ENCODE assay signal across 8 cellular contexts in genomic region chr1:19582318-19582717, GRCh38.
DNase-seq lines count a peak whose midpoint lies in the region; ATAC-seq and TF ChIP-seq lines count a peak whose summit lies in the region.

No MANE protein-coding gene starts in this region.

- H3K4me1 ChIP-seq in suprapubic skin, result no peaks in the 10 kb centered on the region

- no peak overlapping the region for H3K4me3 Mint-ChIP-seq in activated CD4-positive, alpha-beta T cell treated with anti-CD3 and anti-CD28 coated beads, Interleukin-2, amount 10 ng/mL, durations not matched to agents 7 days and 5 days
- no peak overlapping the region for H3K4me3 Mint-ChIP-seq in naive thymus-derived CD8-positive, alpha-beta T cell

- TF ChIP-seq CTCF in GM12865 (IDR thresholded peaks at IDR 0.05; ENCODE audit: insufficient read depth, low read depth, low read length, missing control alignments) (peak; percentile 94), suprapubic skin (IDR thresholded peaks at IDR 0.05) (peak; percentile 30 to 47)

- TF ChIP-seq POLR2A in suprapubic skin (IDR thresholded peaks at IDR 0.05), result no peak

- CTCF ChIA-PET in activated CD4-positive, alpha-beta T cell treated with anti-CD3 and anti-CD28 coated beads, Interleukin-2, amount 10 ng/mL, durations not matched to agents 7 days and 5 days (lab: Charles Lee), result interaction anchor here (0.6 to 2.1 kb wide), 25 partner anchors 9 to 241 kb away, joined by 3 to 8 read pairs (median 3); no protein-coding TSS in a partner anchor

- H3K36me3 Mint-ChIP-seq in activated CD4-positive, alpha-beta T cell treated with anti-CD3 and anti-CD28 coated beads, Interleukin-2, amount 10 ng/mL, durations not matched to agents 7 days and 5 days (ENCODE audit: low read depth), result no peaks in the 10 kb centered on the region
- no peaks in the 10 kb centered on the region for H3K36me3 Mint-ChIP-seq in naive thymus-derived CD8-positive, alpha-beta T cell

- H3K9me3 ChIP-seq in suprapubic skin, result no peaks in the 10 kb centered on the region

- H3K9me3 Mint-ChIP-seq in activated CD4-positive, alpha-beta T cell treated with anti-CD3 and anti-CD28 coated beads, Interleukin-2, amount 10 ng/mL, durations not matched to agents 7 days and 5 days, result no peaks in the 10 kb centered on the region
- H3K9me3 Mint-ChIP-seq in naive thymus-derived CD8-positive, alpha-beta T cell, result no peaks in the 10 kb centered on the region

- 51% methylated on average over 3 of the region's 4 CpGs for WGBS in suprapubic skin

- H3K4me1 Mint-ChIP-seq in activated CD4-positive, alpha-beta T cell treated with anti-CD3 and anti-CD28 coated beads, Interleukin-2, amount 10 ng/mL, durations not matched to agents 7 days and 5 days, result peaks cover 12% of the 10 kb centered on the region
- H3K4me1 Mint-ChIP-seq in naive thymus-derived CD8-positive, alpha-beta T cell, result peaks cover 0 to 19% (median 11%) of the 10 kb centered on the region in 4 donors

- peak; percentile 88 for DNase-seq in GM12865 (ENCODE audit: low read depth)
- DNase-seq in NAMALWA (ENCODE audit: low spot score), result peak; percentile 78
- DNase-seq in activated CD4-positive, alpha-beta T cell treated with anti-CD3 and anti-CD28 coated beads, Interleukin-2, amount 10 ng/mL, durations not matched to agents 7 days and 5 days, result peak; percentile 77
- peak; percentile 64 for DNase-seq in effector CD4-positive, alpha-beta T cell
- DNase-seq in naive thymus-derived CD8-positive, alpha-beta T cell, result peak; percentile 49 to 83 (median 64)
- DNase-seq in suprapubic skin (ENCODE audit: low spot score in 2 of 2), result peak in 1 of 2 donors; percentile 80
- no peak for DNase-seq in NCI-H774 (lab: John Stamatoyannopoulos, UW)

- POLR2A ChIA-PET in activated CD4-positive, alpha-beta T cell treated with anti-CD3 and anti-CD28 coated beads, Interleukin-2, amount 10 ng/mL, durations not matched to agents 7 days and 5 days (lab: Charles Lee), result no interaction called here
- POLR2A ChIA-PET in naive thymus-derived CD8-positive, alpha-beta T cell (lab: Charles Lee), result interaction anchor here (0.6 to 2.2 kb wide), 11 partner anchors 15 to 190 kb away, joined by 3 to 7 read pairs (median 4); a partner anchor contains a TSS

- H3K27me3 Mint-ChIP-seq in activated CD4-positive, alpha-beta T cell treated with anti-CD3 and anti-CD28 coated beads, Interleukin-2, amount 10 ng/mL, durations not matched to agents 7 days and 5 days, result peaks cover 4% of the 10 kb centered on the region
- peaks cover 0 to 1% (median 0%) of the 10 kb centered on the region in 5 donors for H3K27me3 Mint-ChIP-seq in naive thymus-derived CD8-positive, alpha-beta T cell

- no peaks in the 10 kb centered on the region for H3K27me3 ChIP-seq in suprapubic skin

- no peak overlapping the region for H3K27ac Mint-ChIP-seq in activated CD4-positive, alpha-beta T cell treated with anti-CD3 and anti-CD28 coated beads, Interleukin-2, amount 10 ng/mL, durations not matched to agents 7 days and 5 days
- H3K27ac Mint-ChIP-seq in naive thymus-derived CD8-positive, alpha-beta T cell, result peak overlapping the region in 4 of 10 donors; percentile 13 to 72 (median 52)

- ATAC-seq in naive thymus-derived CD8-positive, alpha-beta T cell, result peak; percentile 71 to 95
- no peak for ATAC-seq in GM21529 (IDR thresholded peaks at IDR 0.05; ENCODE audit: unreplicated experiment)

- no peak overlapping the region for H3K27ac ChIP-seq in suprapubic skin

- H3K36me3 ChIP-seq in suprapubic skin, result no peaks in the 10 kb centered on the region

- H3K4me3 ChIP-seq in GM12865 (ENCODE audit: low read depth, low read length) (no peak overlapping the region), suprapubic skin (no peak overlapping the region)

- TF ChIP-seq EP300 in suprapubic skin (IDR thresholded peaks at IDR 0.05), result no peak
